10 cellular contexts compared by ENCODE assay signal in the genomic region with DNA sequence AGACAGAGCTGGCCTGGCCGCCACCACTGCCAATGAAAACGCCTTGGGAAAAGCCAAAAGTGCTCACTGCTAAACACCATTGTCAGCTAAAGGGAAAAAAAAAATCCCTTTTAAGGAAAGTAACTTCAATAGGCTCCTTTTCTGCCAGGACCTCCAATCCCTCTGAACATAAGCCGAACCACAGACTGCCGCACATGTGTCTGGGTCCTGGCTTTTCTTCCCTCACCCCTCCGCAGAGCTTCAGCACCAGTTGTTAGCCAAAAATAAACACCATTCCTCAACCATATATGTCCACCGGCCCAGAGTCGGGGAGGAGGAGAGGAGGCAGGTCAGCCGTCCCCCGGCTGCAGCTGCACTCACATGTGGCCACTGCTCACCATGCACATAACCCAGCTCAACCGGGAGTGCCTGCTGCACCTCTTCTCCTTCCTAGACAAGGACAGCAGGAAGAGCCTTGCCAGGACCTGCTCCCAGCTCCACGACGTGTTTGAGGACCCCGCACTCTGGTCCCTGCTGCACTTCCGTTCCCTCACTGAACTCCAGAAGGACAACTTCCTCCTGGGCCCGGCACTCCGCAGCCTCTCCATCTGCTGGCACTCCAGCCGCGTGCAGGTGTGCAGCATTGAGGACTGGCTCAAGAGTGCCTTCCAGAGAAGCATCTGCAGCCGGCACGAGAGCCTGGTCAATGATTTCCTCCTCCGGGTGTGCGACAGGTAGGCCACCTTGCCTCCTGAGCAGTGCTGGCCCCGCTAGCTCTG. TPM values are rescaled to one million over a fixed set of nuclear protein-coding genes. Genes with fewer than 3 reads are reported as not detected.
A peak's percentile ranks its signal among the peaks of the same experiment; 100 is the strongest.
DNase-seq lines count a peak whose midpoint lies in the region; ATAC-seq and TF ChIP-seq lines count a peak whose summit lies in the region.
"Had no signal": no experiment of that assay in that cellular context is flagged by ENCODE, and none has a peak within 500 bp of the region (broad histone marks: within the 10 kb centered on the region; RNA-seq: fewer than 3 reads in every experiment).

Gene FBXL22 (plus strand): TSS at position 355 of the 758 bp plus-strand sequence. CDS start 6 bp downstream, at position 361.

- H3K9me3 Mint-ChIP-seq in naive thymus-derived CD8-positive, alpha-beta T cell = no peaks in the 10 kb centered on the region

- H3K4me3 Mint-ChIP-seq in naive thymus-derived CD8-positive, alpha-beta T cell = peak within 1 kb of the TSS in 5 of 10 donors; percentile 0 to 93 (median 41)

- no peaks in the 10 kb centered on the region for H3K27me3 ChIP-seq in dorsolateral prefrontal cortex

- TF ChIP-seq CTCF in dorsolateral prefrontal cortex (IDR thresholded peaks at IDR 0.05 in 54 of 56, conservative IDR thresholded peaks at IDR 0.05 in 2 of 56; ENCODE audit: low read depth in 1 of 56, partially characterized antibody in 56 of 56) = no peak

- peak; percentile 47 for DNase-seq in AG08396 (ENCODE audit: low spot score)
- peak; percentile 49 for DNase-seq in NCI-H2029 treated with DMSO at 0.1 percent for 48 hours (lab: John Stamatoyannopoulos, UW)
- no peak for DNase-seq in dorsolateral prefrontal cortex
- DNase-seq in naive thymus-derived CD8-positive, alpha-beta T cell = no peak
- DNase-seq in 8988T = no peak

- peak within 1 kb of the TSS in 43 of 59 donors; percentile 2 to 97 (median 82) for H3K27ac ChIP-seq in dorsolateral prefrontal cortex
- H3K27ac ChIP-seq: SK-N-MC had no signal

- intact Hi-C loops in dorsolateral prefrontal cortex (cut with DNase I) = loop anchor here in 1 of 2 donors (5.0 to 10.0 kb wide), 3 partner anchors 110 to 312 kb away; no protein-coding TSS in a partner anchor

- no peak for ATAC-seq in naive thymus-derived CD8-positive, alpha-beta T cell
- no peak for ATAC-seq in HG03280 (IDR thresholded peaks at IDR 0.05; ENCODE audit: unreplicated experiment)
- ATAC-seq in GM21390 (IDR thresholded peaks at IDR 0.05; ENCODE audit: unreplicated experiment) = no peak
- no peak for ATAC-seq in GM21447 (IDR thresholded peaks at IDR 0.05; ENCODE audit: unreplicated experiment)

- peak within 1 kb of the TSS in 5 of 59 donors; percentile 4 to 33 (median 14) for H3K4me3 ChIP-seq in dorsolateral prefrontal cortex
- H3K4me3 ChIP-seq: SK-N-MC had no signal

- H3K4me1 Mint-ChIP-seq in naive thymus-derived CD8-positive, alpha-beta T cell = peaks cover 40 to 73% (median 70%) of the 10 kb centered on the region in 4 donors

- H3K27me3 Mint-ChIP-seq in naive thymus-derived CD8-positive, alpha-beta T cell = no peaks in the 10 kb centered on the region

- POLR2A ChIA-PET in naive thymus-derived CD8-positive, alpha-beta T cell (lab: Charles Lee) = interaction anchor here (1.5 to 5.9 kb wide), 3 partner anchors 13 to 131 kb away, joined by 3 to 44 read pairs (median 4); no protein-coding TSS in a partner anchor

- peak within 1 kb of the TSS; percentile 18 to 94 (median 79) for H3K27ac Mint-ChIP-seq in naive thymus-derived CD8-positive, alpha-beta T cell

- peaks cover 0 to 24% (median 8%) of the 10 kb centered on the region in 3 donors for H3K36me3 Mint-ChIP-seq in naive thymus-derived CD8-positive, alpha-beta T cell

RNA-seq across cellular contexts. Expression of gene FBXL22, which starts in this region (rescaled TPM):
- total RNA-seq in dorsolateral prefrontal cortex = 1 to 10 TPM in 111 of 120 experiments, under 1 TPM in 9; 0.60 to 5.0 (median 2.0) TPM
- 1 to 10 TPM; 2.1 to 2.7 TPM for total RNA-seq in naive thymus-derived CD8-positive, alpha-beta T cell
- 1 to 10 TPM; 1.5 to 2.0 (median 1.6) TPM for polyA plus RNA-seq in naive thymus-derived CD8-positive, alpha-beta T cell
- total RNA-seq: epithelial cell of proximal tubule had no signal

Comparison
In these comparisons a context has a peak if more than half of its experiments do, and no peak if none do; other contexts are left out.
1. DNase-seq: peak in AG08396 (single experiment) and NCI-H2029 treated with DMSO at 0.1 percent for 48 hours (single experiment); none in dorsolateral prefrontal cortex (0 of 10), naive thymus-derived CD8-positive, alpha-beta T cell (0 of 10) and 8988T (single experiment).